In genomic region chr17:18411377-18411864, GRCh38 we compare ENCODE assay signal across 1 cellular context.
TF ChIP-seq lines count a peak whose summit lies in the region.

No MANE protein-coding gene starts in this region.

TF ChIP-seq in HEK293, 187 proteins besides CTCF, POLR2A, EP300 and RAD21 (continued from another document):
- TF ChIP-seq ZNF513 (tag by site-specific recombination; IDR thresholded peaks at IDR 0.05), result peak; percentile 31; the same call in 1 of the 2 replicates
- peak; percentile 51; the same call in 1 of the 2 replicates for TF ChIP-seq ZFP37 (tag by site-specific recombination; IDR thresholded peaks at IDR 0.05)
- TF ChIP-seq REST (tag by site-specific recombination; IDR thresholded peaks at IDR 0.05), result 0 out of 2 replicates have a peak, but pooled peaks have one; percentile 40
- 0 out of 2 replicates have a peak, but pooled peaks have one; percentile 58 for TF ChIP-seq ZNF239 (tag by site-specific recombination; IDR thresholded peaks at IDR 0.05)
- peak; percentile 66 for TF ChIP-seq IKZF3 (tag by site-specific recombination; IDR thresholded peaks at IDR 0.05)
- TF ChIP-seq PRDM10 (tag by site-specific recombination; IDR thresholded peaks at IDR 0.05), result peak; percentile 26; the same call in 1 of the 2 replicates
- peak; percentile 12; the same call in 1 of the 2 replicates for TF ChIP-seq KLF16 (tag by site-specific recombination; IDR thresholded peaks at IDR 0.05)
- TF ChIP-seq YY2 (tag by site-specific recombination; IDR thresholded peaks at IDR 0.05), result peak; percentile 75; the same call in 1 of the 2 replicates
- TF ChIP-seq ZNF398 (tag by site-specific recombination; IDR thresholded peaks at IDR 0.05), result peak; percentile 78
- TF ChIP-seq SP2 (tag by site-specific recombination; IDR thresholded peaks at IDR 0.05), result peak; percentile 92
- TF ChIP-seq ZBTB20 (tag by site-specific recombination; IDR thresholded peaks at IDR 0.05), result peak; percentile 39; the same call in 1 of the 2 replicates
- peak; percentile 82 for TF ChIP-seq ZNF341 (tag by site-specific recombination; IDR thresholded peaks at IDR 0.05; ENCODE audit: low read depth)
- peak; percentile 47; the same call in 1 of the 2 replicates for TF ChIP-seq ZNF391 (tag by site-specific recombination; IDR thresholded peaks at IDR 0.05; ENCODE audit: borderline replicate concordance, low read depth)
- peak; percentile 60; the same call in 1 of the 2 replicates for TF ChIP-seq YY1 (tag by site-specific recombination; IDR thresholded peaks at IDR 0.05)
- peak; percentile 36; the same call in 1 of the 2 replicates for TF ChIP-seq ZBTB11 (tag by site-specific recombination; conservative IDR thresholded peaks at IDR 0.05; ENCODE audit: low read depth)
- peak; percentile 31; the same call in 1 of the 2 replicates for TF ChIP-seq ZNF394 (tag by site-specific recombination; IDR thresholded peaks at IDR 0.05; ENCODE audit: borderline replicate concordance)
- peak; percentile 83 for TF ChIP-seq ZFHX2 (tag by site-specific recombination; conservative IDR thresholded peaks at IDR 0.05)
- 0 out of 2 replicates have a peak, but pooled peaks have one; percentile 6 for TF ChIP-seq ZNF654 (tag by site-specific recombination; IDR thresholded peaks at IDR 0.05; ENCODE audit: low read depth)
- TF ChIP-seq PRDM4 (tag by site-specific recombination; IDR thresholded peaks at IDR 0.05), result peak; percentile 17; the same call in 1 of the 2 replicates
- peak; percentile 80 for TF ChIP-seq PRDM1 (tag by site-specific recombination; IDR thresholded peaks at IDR 0.05)
- TF ChIP-seq ZNF335 (tag by site-specific recombination; conservative IDR thresholded peaks at IDR 0.05), result peak; percentile 57
